Comparison of ENCODE assay signal across 8 cellular contexts in genomic region chr11:119334173-119334930, GRCh38. TPM values are rescaled to one million over a fixed set of nuclear protein-coding genes. Genes with fewer than 3 reads are reported as not detected.
A peak's percentile ranks its signal among the peaks of the same experiment; 100 is the strongest.
DNase-seq lines count a peak whose midpoint lies in the region; ATAC-seq, FAIRE-seq and TF ChIP-seq lines count a peak whose summit lies in the region.

Gene RNF26, plus strand, starts transcription at chr11:119334527. Its CDS starts 596 bp downstream, at chr11:119335123.

- H3K27me3 Mint-ChIP-seq in activated naive CD8-positive, alpha-beta T cell treated with anti-CD3 and anti-CD28 coated beads, Interleukin-2, amount 50 U/mL, for 24 hours, result peaks cover 16% of the 10 kb centered on the region

- peak within 1 kb of the TSS; percentile 96 for H3K4me3 Mint-ChIP-seq in activated naive CD8-positive, alpha-beta T cell treated with anti-CD3 and anti-CD28 coated beads, Interleukin-2, amount 50 U/mL, for 24 hours

- ATAC-seq in HG02759 (IDR thresholded peaks at IDR 0.05; ENCODE audit: unreplicated experiment) (peak; percentile 96), Right ventricle myocardium superior (ENCODE audit: poor library complexity) (peak; percentile 95), pancreas (peak; percentile 95 to 98 (median 96))
- ATAC-seq in activated naive CD8-positive, alpha-beta T cell treated with anti-CD3 and anti-CD28 coated beads, Interleukin-2, amount 50 U/mL, for 24 hours, result peak; percentile 92

- H3K27me3 ChIP-seq in pancreas (no peaks in the 10 kb centered on the region), tibial artery (no peaks in the 10 kb centered on the region)

- peaks cover 7% of the 10 kb centered on the region for H3K36me3 Mint-ChIP-seq in activated naive CD8-positive, alpha-beta T cell treated with anti-CD3 and anti-CD28 coated beads, Interleukin-2, amount 50 U/mL, for 24 hours (ENCODE audit: low read depth)

- no peaks in the 10 kb centered on the region for H3K9me3 Mint-ChIP-seq in activated naive CD8-positive, alpha-beta T cell treated with anti-CD3 and anti-CD28 coated beads, Interleukin-2, amount 50 U/mL, for 24 hours

- no peaks in the 10 kb centered on the region for H3K36me3 ChIP-seq in pancreas
- peaks cover 0 to 13% (median 0%) of the 10 kb centered on the region in 3 donors for H3K36me3 ChIP-seq in tibial artery

- peak within 1 kb of the TSS; percentile 99 for H3K4me3 ChIP-seq in GM12864 (ENCODE audit: low read depth, low read length)
- H3K4me3 ChIP-seq in pancreas, result peak within 1 kb of the TSS; percentile 68 to 90 (median 89)
- peak within 1 kb of the TSS; percentile 97 to 98 for H3K4me3 ChIP-seq in tibial artery

- 0% methylated on average over 44 to 54 of the region's 54 CpGs for WGBS in pancreas, 2 donors

- intact Hi-C loops in Right ventricle myocardium superior (cut with DNase I) (no loop called here), pancreas (cut with DNase I) (no loop called here), tibial artery (cut with DNase I; ENCODE audit: low total_unique reads) (no loop called here)

- H3K27ac Mint-ChIP-seq in activated naive CD8-positive, alpha-beta T cell treated with anti-CD3 and anti-CD28 coated beads, Interleukin-2, amount 50 U/mL, for 24 hours, result peak within 1 kb of the TSS; percentile 94

- peaks cover 26% of the 10 kb centered on the region for H3K4me1 Mint-ChIP-seq in activated naive CD8-positive, alpha-beta T cell treated with anti-CD3 and anti-CD28 coated beads, Interleukin-2, amount 50 U/mL, for 24 hours

- H3K27ac ChIP-seq in pancreas (peak within 1 kb of the TSS; percentile 63 to 84 (median 72)), tibial artery (peak within 1 kb of the TSS; percentile 89 to 92)

- peak; percentile 97 for FAIRE-seq in pancreas (lab: Jason Lieb, UNC)

- H3K4me1 ChIP-seq in pancreas (peaks cover 0 to 11% (median 8%) of the 10 kb centered on the region in 3 donors), tibial artery (peaks cover 0 to 51% (median 33%) of the 10 kb centered on the region in 4 donors)

- peak; percentile 97 for DNase-seq in GM12864 (ENCODE audit: low read depth)
- peak; percentile 96 to 100 (median 98) for DNase-seq in NCI-H1417 (lab: John Stamatoyannopoulos, UW)
- peak; percentile 96 to 97 for DNase-seq in SW 1271 (lab: John Stamatoyannopoulos, UW)
- DNase-seq in activated naive CD8-positive, alpha-beta T cell treated with anti-CD3 and anti-CD28 coated beads, Interleukin-2, amount 50 U/mL, for 24 hours, result peak; percentile 92
- peak; percentile 94 for DNase-seq in Right ventricle myocardium superior
- DNase-seq in pancreas, result peak; percentile 92 to 95 (median 95)
- DNase-seq in tibial artery, result peak; percentile 97

- no peaks in the 10 kb centered on the region for H3K9me3 ChIP-seq in pancreas
- H3K9me3 ChIP-seq in tibial artery, result no peaks in the 10 kb centered on the region

- no peak for TF ChIP-seq CTCF in GM12864 (IDR thresholded peaks at IDR 0.05; ENCODE audit: low read depth, low read length, missing control alignments)
- TF ChIP-seq CTCF in pancreas (IDR thresholded peaks at IDR 0.05), result no peak
- TF ChIP-seq CTCF in tibial artery (IDR thresholded peaks at IDR 0.05), result peak in 1 of 2 experiments; percentile 6

RNA-seq across cellular contexts. Expression of gene RNF26, which starts in this region (rescaled TPM):
- total RNA-seq in Right ventricle myocardium superior, result 12.9 TPM
- 10 to 100 TPM in 2 of 6 donors, 1 to 10 TPM in 4; 5.6 to 11.5 (median 8.5) TPM for total RNA-seq in pancreas
- polyA plus RNA-seq in pancreas, result 1 to 10 TPM; 4.9 to 8.8 TPM

Comparison
In these comparisons a context has a peak if more than half of its experiments do, and no peak if none do; other contexts are left out.
1. Peak in every context shown above with its lines: DNase-seq, ATAC-seq, H3K4me3 ChIP-seq and H3K27ac ChIP-seq.